8 cellular contexts compared by ENCODE assay signal in genomic region chr2:64829522-64829921, GRCh38.
"Had no signal": no experiment of that assay in that cellular context is flagged by ENCODE, and none has a peak within 500 bp of the region (broad histone marks: within the 10 kb centered on the region; RNA-seq: fewer than 3 reads in every experiment).

No MANE protein-coding gene starts in this region.

- H3K4me2 ChIP-seq: GM23338 had no signal

- H3K9me3 Mint-ChIP-seq: GM23338, H9, HFFc6, IgD-negative memory B cell had no signal

- H3K36me3 Mint-ChIP-seq: IgD-negative memory B cell had no signal

- H3K27me3 Mint-ChIP-seq: IgD-negative memory B cell had no signal

- H2AFZ ChIP-seq: GM23338 had no signal

- DNase-seq: H9, HCEC 1CT, HFFc6, KBM-7 had no signal

- H3K4me3 Mint-ChIP-seq: GM23338, H9, HFFc6 had no signal

- ATAC-seq: GM23338, HepG2 had no signal

- H3K4me3 ChIP-seq: GM23338 had no signal

- H3K27ac ChIP-seq: HL-60 had no signal

- H3K27ac Mint-ChIP-seq: GM23338, H9 had no signal
